In the genomic region with DNA sequence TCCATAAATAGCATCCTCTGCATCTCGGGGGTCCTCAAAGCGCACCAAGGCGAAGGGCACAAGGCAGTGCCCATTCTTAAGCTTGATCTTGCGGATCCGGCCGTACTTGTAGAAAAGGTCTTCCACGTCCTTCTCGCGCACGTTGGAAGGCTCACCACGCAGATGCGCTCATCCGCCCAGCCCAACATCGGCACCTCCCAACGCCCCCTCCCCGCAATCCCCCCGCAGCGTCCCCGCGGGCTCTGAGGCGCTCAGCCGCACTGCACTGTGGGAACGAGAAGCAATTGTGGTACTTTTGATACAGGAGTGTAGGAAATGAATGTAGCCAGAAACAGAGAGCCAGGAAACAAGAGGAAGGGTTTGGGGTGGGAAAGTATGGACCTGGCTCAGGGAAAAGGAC, we compare ENCODE assay signal across 17 cellular contexts. TPM values are rescaled to one million over a fixed set of nuclear protein-coding genes. Genes with fewer than 3 reads are reported as not detected.
DNase-seq lines count a peak whose midpoint lies in the region; ATAC-seq and TF ChIP-seq lines count a peak whose summit lies in the region.
"Had no signal": no experiment of that assay in that cellular context is flagged by ENCODE, and none has a peak within 500 bp of the region (broad histone marks: within the 10 kb centered on the region; RNA-seq: fewer than 3 reads in every experiment).

No MANE protein-coding gene starts in this region.

- H3K36me3 Mint-ChIP-seq in endodermal cell (ENCODE audit: low read depth): peaks cover 12% of the 10 kb centered on the region
- H3K36me3 Mint-ChIP-seq: CD8-positive, alpha-beta T cell had no signal

- H2BK12ac ChIP-seq in neuronal stem cell (ENCODE audit: low read length): no peak overlapping the region

- no peaks in the 10 kb centered on the region for H3K4me1 Mint-ChIP-seq in endodermal cell
- H3K4me1 Mint-ChIP-seq: B cell had no signal

- ATAC-seq in upper lobe of right lung (no peak), HG03280 (IDR thresholded peaks at IDR 0.05; ENCODE audit: unreplicated experiment) (no peak)
- ATAC-seq: A549; CD8-positive, alpha-beta T cell had no signal

- no peak overlapping the region for H3K4ac ChIP-seq in neuronal stem cell (ENCODE audit: low read length)

- H2BK15ac ChIP-seq in neuronal stem cell (ENCODE audit: low read length): no peak overlapping the region

- H3K23ac ChIP-seq in neuronal stem cell (ENCODE audit: low read depth, low read length, poor library complexity): no peak overlapping the region

- H3K4me1 ChIP-seq in endodermal cell (ENCODE audit: control insufficient read depth, insufficient read depth, low read length) (no peaks in the 10 kb centered on the region), neuronal stem cell (ENCODE audit: control insufficient read depth in 2 of 2, insufficient read depth in 1 of 2, low read depth in 1 of 2, low read length in 2 of 2) (no peaks in the 10 kb centered on the region), upper lobe of right lung (no peaks in the 10 kb centered on the region)
- H3K4me1 ChIP-seq: A549; BLaER1 treated with 17β-estradiol and CSF1 and Interleukin-3, amounts not matched to agents 10 nM and 100 nM; Caco-2 had no signal

- no peak overlapping the region for H2AK5ac ChIP-seq in neuronal stem cell (ENCODE audit: low read depth, low read length)

- no peak overlapping the region for H2BK5ac ChIP-seq in neuronal stem cell (ENCODE audit: low read length)

- intact Hi-C loops in upper lobe of right lung (cut with DNase I): no loop called here

- H3K9me3 ChIP-seq in endodermal cell (ENCODE audit: control insufficient read depth, low read length): no peaks in the 10 kb centered on the region
- H3K9me3 ChIP-seq in neuronal stem cell (replicated peaks in 1 of 2; ENCODE audit: control insufficient read depth in 2 of 2, insufficient read depth in 1 of 2, low read depth in 1 of 2, low read length in 2 of 2): no peaks in the 10 kb centered on the region
- H3K9me3 ChIP-seq in upper lobe of right lung: no peaks in the 10 kb centered on the region
- H3K9me3 ChIP-seq: A549; BLaER1 treated with 17β-estradiol and CSF1 and Interleukin-3, amounts not matched to agents 10 nM and 100 nM; Caco-2 had no signal

- H3K27ac Mint-ChIP-seq in endodermal cell: no peak overlapping the region
- H3K27ac Mint-ChIP-seq: B cell; CD4-positive, alpha-beta T cell; CD8-positive, alpha-beta T cell had no signal

- H3K4me3 ChIP-seq in endodermal cell (ENCODE audit: low read length) (no peak overlapping the region), neuronal stem cell (ENCODE audit: low read length in 2 of 2) (no peak overlapping the region), upper lobe of right lung (no peak overlapping the region)
- H3K4me3 ChIP-seq: A549; BLaER1 treated with 17β-estradiol and CSF1 and Interleukin-3, amounts not matched to agents 10 nM and 100 nM had no signal

- H3K79me1 ChIP-seq in neuronal stem cell (ENCODE audit: low read depth, low read length): no peaks in the 10 kb centered on the region

- H3K14ac ChIP-seq in neuronal stem cell (ENCODE audit: low read length): no peak overlapping the region

- H3K36me3 ChIP-seq in endodermal cell (ENCODE audit: control insufficient read depth, insufficient read depth, low read length): no peaks in the 10 kb centered on the region
- H3K36me3 ChIP-seq in neuronal stem cell (replicated peaks in 1 of 2; ENCODE audit: control insufficient read depth in 2 of 2, insufficient read depth in 2 of 2, low read length in 2 of 2): no peaks in the 10 kb centered on the region
- H3K36me3 ChIP-seq in upper lobe of right lung: no peaks in the 10 kb centered on the region
- H3K36me3 ChIP-seq: BLaER1 treated with 17β-estradiol and CSF1 and Interleukin-3, amounts not matched to agents 10 nM and 100 nM had no signal

- no peak overlapping the region for H4K8ac ChIP-seq in neuronal stem cell (ENCODE audit: low read depth, low read length)

- peak; percentile 34 for DNase-seq in endodermal cell
- no peak for DNase-seq in neuronal stem cell (ENCODE audit: low spot score)
- peak; percentile 43 for DNase-seq in upper lobe of right lung
- DNase-seq in NCI-H146 (lab: John Stamatoyannopoulos, UW): no peak
- DNase-seq: AML-193; Caco-2; Calu3; CD4-positive, alpha-beta T cell; CD8-positive, alpha-beta T cell; DMS79 treated with DMSO at 0.1 percent for 48 hours; GF-D8 had no signal

- TF ChIP-seq CTCF in endodermal cell (conservative IDR thresholded peaks at IDR 0.05) (no peak), upper lobe of right lung (IDR thresholded peaks at IDR 0.05) (no peak)

- H4K91ac ChIP-seq in neuronal stem cell (ENCODE audit: low read depth, low read length, poor library complexity): peak overlapping the region; percentile 58

- H3K4me2 ChIP-seq in neuronal stem cell (ENCODE audit: insufficient read depth, low read length, poor library complexity, severe bottlenecking): no peak overlapping the region
- H3K4me2 ChIP-seq: A549; BLaER1 treated with 17β-estradiol and CSF1 and Interleukin-3, amounts not matched to agents 10 nM and 100 nM had no signal

- H3K27me3 Mint-ChIP-seq in endodermal cell (ENCODE audit: insufficient read depth): no peaks in the 10 kb centered on the region

- H3K27me3 ChIP-seq in endodermal cell (ENCODE audit: control insufficient read depth, insufficient read depth, low read length, poor library complexity, severe bottlenecking) (no peaks in the 10 kb centered on the region), neuronal stem cell (ENCODE audit: control insufficient read depth in 3 of 3, insufficient read depth in 3 of 3, low read depth in 1 of 3, low read length in 3 of 3) (no peaks in the 10 kb centered on the region), upper lobe of right lung (no peaks in the 10 kb centered on the region)
- H3K27me3 ChIP-seq: BLaER1 treated with 17β-estradiol and CSF1 and Interleukin-3, amounts not matched to agents 10 nM and 100 nM had no signal

- H3K18ac ChIP-seq in neuronal stem cell (ENCODE audit: low read length): no peak overlapping the region

- H2AFZ ChIP-seq in neuronal stem cell (ENCODE audit: low read length): no peak overlapping the region

- no peak overlapping the region for H3K4me3 Mint-ChIP-seq in endodermal cell
- H3K4me3 Mint-ChIP-seq: B cell; CD4-positive, alpha-beta T cell; CD8-positive, alpha-beta T cell had no signal

- no peak overlapping the region for H2BK120ac ChIP-seq in neuronal stem cell (ENCODE audit: low read depth, low read length)

- no peak overlapping the region for H3K9ac ChIP-seq in endodermal cell (ENCODE audit: extremely low read depth, low read length, poor library complexity, severe bottlenecking)
- H3K9ac ChIP-seq in neuronal stem cell (ENCODE audit: low read depth, low read length, poor library complexity): peak overlapping the region; percentile 65
- H3K9ac ChIP-seq: BLaER1 treated with 17β-estradiol and CSF1 and Interleukin-3, amounts not matched to agents 10 nM and 100 nM had no signal

- H3K9me3 Mint-ChIP-seq in endodermal cell: peaks cover 2% of the 10 kb centered on the region
- H3K9me3 Mint-ChIP-seq: CD4-positive, alpha-beta T cell; CD8-positive, alpha-beta T cell had no signal

- H3K27ac ChIP-seq in endodermal cell (ENCODE audit: low read depth, low read length) (no peak overlapping the region), neuronal stem cell (replicated peaks; ENCODE audit: low read length) (no peak overlapping the region), upper lobe of right lung (no peak overlapping the region)
- H3K27ac ChIP-seq: 22Rv1; A549; BLaER1 treated with 17β-estradiol and CSF1 and Interleukin-3, amounts not matched to agents 10 nM and 100 nM; C4-2B had no signal

- WGBS in endodermal cell (ENCODE audit: insufficient coverage in 1 of 2, insufficient read length in 1 of 2), 2 experiments: 92 to 93% methylated on average over 15 to 23 of the region's 23 CpGs
- no CpG with 5 or more reads among the region's 23 CpGs for WGBS in neuronal stem cell (ENCODE audit: extremely low coverage in 2 of 2, insufficient read length in 2 of 2, insufficient replicate concordance in 1 of 2), 2 donors

RNA-seq across cellular contexts. Expression of gene AP3B2, which starts 17.5 kb away (rescaled TPM):
- total RNA-seq in endodermal cell (10 to 100 TPM; 22.4 to 24.4 TPM), upper lobe of right lung (3.8 TPM)
- 11.0 TPM for polyA plus RNA-seq in endodermal cell (2013, experiment 1 of 2)
- polyA plus RNA-seq in endodermal cell (2013, experiment 2 of 2): 9.0 TPM
- 1.2 TPM for polyA plus RNA-seq in neuronal stem cell (2013, experiment 1 of 2)
- 1.8 TPM for polyA plus RNA-seq in neuronal stem cell (2013, experiment 2 of 2)

RNA-seq across cellular contexts. Expression of gene CPEB1, which starts 45.0 kb away (rescaled TPM):
- total RNA-seq in endodermal cell (1 to 10 TPM; 1.0 to 1.4 TPM), upper lobe of right lung (2.5 TPM)
- 2.8 TPM for polyA plus RNA-seq in endodermal cell (2013, experiment 1 of 2)
- polyA plus RNA-seq in endodermal cell (2013, experiment 2 of 2): 3.2 TPM
- polyA plus RNA-seq in neuronal stem cell (2013, experiment 1 of 2): 2.8 TPM
- polyA plus RNA-seq in neuronal stem cell (2013, experiment 2 of 2): 2.6 TPM

Comparison
In these comparisons a context has a peak if more than half of its experiments do, and no peak if none do; other contexts are left out.
1. DNase-seq: peak in endodermal cell (single experiment) and upper lobe of right lung (single experiment); none in neuronal stem cell (single experiment) and NCI-H146 (single experiment).